1 cellular context compared by ENCODE assay signal in the genomic region with DNA sequence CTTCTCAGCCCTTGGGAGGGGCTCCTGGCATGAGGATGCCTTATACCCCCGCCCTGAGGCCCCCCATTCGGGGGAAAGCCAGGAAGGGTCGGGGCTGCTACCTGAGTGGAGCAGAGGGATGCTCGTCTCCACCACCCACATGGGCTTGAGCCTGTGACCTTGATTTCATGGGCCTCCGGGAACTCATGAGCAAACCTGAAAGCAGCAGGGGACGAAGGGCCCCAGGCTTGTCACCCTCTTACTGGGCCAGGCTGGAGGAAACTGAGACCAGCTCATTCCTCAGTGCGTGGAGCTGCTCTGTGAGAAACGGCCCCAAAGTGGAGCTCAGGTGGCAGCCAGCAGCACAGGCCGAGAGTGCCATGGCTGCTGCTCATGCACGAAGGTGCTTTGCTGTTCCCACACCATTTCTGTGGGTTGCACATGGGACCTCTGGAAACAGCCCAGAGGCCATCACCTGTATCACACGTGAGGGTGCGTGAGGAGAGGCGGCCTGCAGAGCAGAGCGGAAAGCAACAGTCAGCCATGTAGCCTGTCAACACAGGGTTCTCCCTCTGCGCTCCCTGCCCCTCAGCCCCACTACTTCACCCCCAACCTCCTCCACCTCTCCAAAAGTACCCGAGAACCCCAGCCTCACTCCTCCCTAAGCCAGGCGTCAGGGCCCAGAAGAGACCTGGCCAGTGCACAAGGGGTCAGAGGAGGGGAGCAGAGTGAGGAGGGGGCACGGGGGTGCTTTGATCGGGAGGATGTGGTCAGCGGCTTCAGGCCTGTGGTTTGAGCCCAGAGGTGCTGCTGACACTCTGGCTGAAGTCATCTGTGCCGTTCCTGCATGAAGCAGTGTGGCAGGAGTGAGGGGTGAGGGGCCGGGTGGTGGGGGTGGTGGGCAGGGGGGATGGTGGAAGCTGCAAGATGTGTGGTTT.
TF ChIP-seq lines count a peak whose summit lies in the region.

No MANE protein-coding gene starts in this region.

TF ChIP-seq in SK-N-SH, 30 proteins besides CTCF, POLR2A, EP300 and RAD21 (continued from another document):
- no peak for TF ChIP-seq NFIC (IDR thresholded peaks at IDR 0.05; ENCODE audit: borderline replicate concordance)
- TF ChIP-seq MEF2A (IDR thresholded peaks at IDR 0.05; ENCODE audit: borderline replicate concordance, low read depth) = no peak
- TF ChIP-seq, protein P1, sequence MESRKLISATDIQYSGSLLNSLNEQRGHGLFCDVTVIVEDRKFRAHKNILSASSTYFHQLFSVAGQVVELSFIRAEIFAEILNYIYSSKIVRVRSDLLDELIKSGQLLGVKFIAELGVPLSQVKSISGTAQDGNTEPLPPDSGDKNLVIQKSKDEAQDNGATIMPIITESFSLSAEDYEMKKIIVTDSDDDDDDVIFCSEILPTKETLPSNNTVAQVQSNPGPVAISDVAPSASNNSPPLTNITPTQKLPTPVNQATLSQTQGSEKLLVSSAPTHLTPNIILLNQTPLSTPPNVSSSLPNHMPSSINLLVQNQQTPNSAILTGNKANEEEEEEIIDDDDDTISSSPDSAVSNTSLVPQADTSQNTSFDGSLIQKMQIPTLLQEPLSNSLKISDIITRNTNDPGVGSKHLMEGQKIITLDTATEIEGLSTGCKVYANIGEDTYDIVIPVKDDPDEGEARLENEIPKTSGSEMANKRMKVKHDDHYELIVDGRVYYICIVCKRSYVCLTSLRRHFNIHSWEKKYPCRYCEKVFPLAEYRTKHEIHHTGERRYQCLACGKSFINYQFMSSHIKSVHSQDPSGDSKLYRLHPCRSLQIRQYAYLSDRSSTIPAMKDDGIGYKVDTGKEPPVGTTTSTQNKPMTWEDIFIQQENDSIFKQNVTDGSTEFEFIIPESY (IDR thresholded peaks at IDR 0.05; ENCODE audit: borderline replicate concordance, low read depth) = no peak
- no peak for TF ChIP-seq FOXM1 (IDR thresholded peaks at IDR 0.05; ENCODE audit: low read depth)
- no peak for TF ChIP-seq TEAD4 (IDR thresholded peaks at IDR 0.05; ENCODE audit: borderline replicate concordance, insufficient read depth)
- TF ChIP-seq MXI1 (IDR thresholded peaks at IDR 0.05; ENCODE audit: low read depth, low read length) = no peak
- no peak for TF ChIP-seq YY1 (IDR thresholded peaks at IDR 0.05; ENCODE audit: low read depth)
- TF ChIP-seq, protein P2, sequence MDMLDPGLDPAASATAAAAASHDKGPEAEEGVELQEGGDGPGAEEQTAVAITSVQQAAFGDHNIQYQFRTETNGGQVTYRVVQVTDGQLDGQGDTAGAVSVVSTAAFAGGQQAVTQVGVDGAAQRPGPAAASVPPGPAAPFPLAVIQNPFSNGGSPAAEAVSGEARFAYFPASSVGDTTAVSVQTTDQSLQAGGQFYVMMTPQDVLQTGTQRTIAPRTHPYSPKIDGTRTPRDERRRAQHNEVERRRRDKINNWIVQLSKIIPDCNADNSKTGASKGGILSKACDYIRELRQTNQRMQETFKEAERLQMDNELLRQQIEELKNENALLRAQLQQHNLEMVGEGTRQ (IDR thresholded peaks at IDR 0.05; ENCODE audit: borderline replicate concordance, low read depth, low read length) = no peak
- no peak for TF ChIP-seq TAF1 (IDR thresholded peaks at IDR 0.05; ENCODE audit: borderline replicate concordance, low read depth, low read length)
- no peak for TF ChIP-seq FOXJ3 (CRISPR knock-in tag; IDR thresholded peaks at IDR 0.05)
- TF ChIP-seq, protein P3, sequence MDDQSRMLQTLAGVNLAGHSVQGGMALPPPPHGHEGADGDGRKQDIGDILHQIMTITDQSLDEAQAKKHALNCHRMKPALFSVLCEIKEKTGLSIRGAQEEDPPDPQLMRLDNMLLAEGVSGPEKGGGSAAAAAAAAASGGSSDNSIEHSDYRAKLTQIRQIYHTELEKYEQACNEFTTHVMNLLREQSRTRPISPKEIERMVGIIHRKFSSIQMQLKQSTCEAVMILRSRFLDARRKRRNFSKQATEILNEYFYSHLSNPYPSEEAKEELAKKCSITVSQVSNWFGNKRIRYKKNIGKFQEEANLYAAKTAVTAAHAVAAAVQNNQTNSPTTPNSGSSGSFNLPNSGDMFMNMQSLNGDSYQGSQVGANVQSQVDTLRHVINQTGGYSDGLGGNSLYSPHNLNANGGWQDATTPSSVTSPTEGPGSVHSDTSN (IDR thresholded peaks at IDR 0.05) = no peak
